Comparison of ENCODE assay signal across 7 cellular contexts in the genomic region with DNA sequence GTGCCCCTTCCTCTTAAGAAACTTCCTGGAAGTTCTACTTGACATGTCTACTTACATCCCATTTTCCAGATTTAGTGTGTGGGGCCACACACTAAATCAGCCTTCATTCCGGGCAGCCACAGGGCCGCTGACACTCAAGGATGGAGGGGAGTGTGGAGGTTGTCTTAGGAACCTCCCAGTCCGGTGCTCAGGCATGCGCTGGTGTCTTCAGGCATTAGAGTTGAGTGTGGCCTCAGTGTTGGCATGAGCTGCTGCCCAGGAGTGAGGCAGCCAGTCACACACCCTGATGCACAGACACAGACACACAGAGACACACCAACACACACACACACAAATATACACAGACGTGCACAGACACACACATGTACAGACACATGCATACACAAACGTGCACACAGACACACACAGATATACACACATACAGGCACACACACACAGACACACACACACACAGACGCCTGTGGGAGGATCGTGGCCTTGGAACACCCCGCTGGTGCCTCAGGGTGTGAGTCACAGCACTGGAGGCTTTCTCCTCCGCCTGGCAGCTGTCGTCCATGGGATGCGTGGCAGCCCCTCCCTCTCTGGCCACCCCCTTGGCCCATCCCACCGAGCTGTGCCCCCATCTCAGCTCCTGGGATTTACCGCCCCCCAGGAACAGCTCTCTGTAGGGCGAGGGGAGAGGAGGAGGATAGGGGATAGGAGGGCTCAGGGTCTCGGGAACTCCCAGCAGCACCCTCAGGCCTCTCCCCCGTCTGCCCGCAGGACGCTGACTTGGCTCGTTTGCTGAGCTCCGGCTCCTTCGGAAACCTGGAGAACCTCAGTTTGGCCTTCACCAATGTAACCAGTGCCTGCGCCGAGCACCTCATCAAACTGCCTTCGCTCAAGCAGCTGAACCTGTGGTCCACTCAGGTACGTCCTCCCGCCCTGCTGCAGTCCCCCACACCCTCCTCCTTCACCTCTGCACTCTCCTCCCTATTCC.
DNase-seq lines count a peak whose midpoint lies in the region; ATAC-seq and TF ChIP-seq lines count a peak whose summit lies in the region.

No MANE protein-coding gene starts in this region.

- no peaks in the 10 kb centered on the region for H4K20me1 ChIP-seq in GM23338 (replicated peaks; ENCODE audit: insufficient read depth)

- no peaks in the 10 kb centered on the region for H3K9me3 Mint-ChIP-seq in GM23338

- H3K36me3 ChIP-seq in GM23338 (ENCODE audit: insufficient read depth) (no peaks in the 10 kb centered on the region), SJCRH30 (peaks cover 3% of the 10 kb centered on the region; the same call in 1 of the 2 replicates), BE2C (peaks cover 4% of the 10 kb centered on the region)

- DNase-seq in GM23338 (ENCODE audit: low spot score), result peak; percentile 28
- DNase-seq in SJCRH30, result peak; percentile 82 to 84
- DNase-seq in fibroblast of pulmonary artery (ENCODE audit: low read depth), result peak; percentile 94
- peak; percentile 81 for DNase-seq in skeletal muscle cell (ENCODE audit: low read depth)
- no peak for DNase-seq in SIG-M5 treated with dmso at 0.1 percent for 504 hours (lab: John Stamatoyannopoulos, UW; ENCODE audit: unreplicated experiment)
- DNase-seq in BE2C, result no peak
- DNase-seq in activated naive CD4-positive, alpha-beta T cell treated with anti-CD3 and anti-CD28 coated beads, Interleukin-2, amount 50 U/mL, for 16 hours, result no peak

- H3K4me3 ChIP-seq in GM23338 (no peak overlapping the region), SJCRH30 (peak overlapping the region; percentile 13; the same call in 1 of the 2 replicates), fibroblast of pulmonary artery (replicated peaks; ENCODE audit: low read depth, low read length) (peak overlapping the region; percentile 47), skeletal muscle cell (ENCODE audit: low read depth, low read length) (peak overlapping the region; percentile 27), BE2C (ENCODE audit: low read depth, low read length) (no peak overlapping the region)

- H3K4me1 ChIP-seq in GM23338 (ENCODE audit: insufficient read depth) (no peaks in the 10 kb centered on the region), SJCRH30 (peaks cover 8% of the 10 kb centered on the region; the same call in 1 of the 2 replicates), BE2C (no peaks in the 10 kb centered on the region)

- H3K27ac ChIP-seq in GM23338 (ENCODE audit: low read depth), result no peak overlapping the region
- H3K27ac ChIP-seq in SJCRH30, result peak overlapping the region; percentile 70

- H3K27me3 Mint-ChIP-seq in GM23338 (ENCODE audit: insufficient read depth, low read depth, poor library complexity), result peaks cover 19% of the 10 kb centered on the region

- H3K9me2 ChIP-seq in GM23338 (ENCODE audit: insufficient read depth), result no peaks in the 10 kb centered on the region

- H3K4me2 ChIP-seq in GM23338, result no peak overlapping the region

- H3K9me3 ChIP-seq in SJCRH30 (replicated peaks), result no peaks in the 10 kb centered on the region
- H3K9me3 ChIP-seq in BE2C, result no peaks in the 10 kb centered on the region

- H3K79me2 ChIP-seq in GM23338 (replicated peaks; ENCODE audit: insufficient read depth), result no peaks in the 10 kb centered on the region

- no peak overlapping the region; the same call in 1 of the 2 replicates for H3K27ac Mint-ChIP-seq in GM23338

- no peaks in the 10 kb centered on the region for H3F3A ChIP-seq in GM23338 (replicated peaks; ENCODE audit: low read depth)

- H3K36me3 Mint-ChIP-seq in GM23338 (ENCODE audit: low read depth), result peaks cover 51% of the 10 kb centered on the region

- H3K4me3 Mint-ChIP-seq in GM23338, result no peak overlapping the region

- TF ChIP-seq CTCF in GM23338 (conservative IDR thresholded peaks at IDR 0.05; ENCODE audit: low read depth in 2 of 2), result no peak
- TF ChIP-seq CTCF in fibroblast of pulmonary artery (IDR thresholded peaks at IDR 0.05; ENCODE audit: low read length, missing control alignments), result no peak
- TF ChIP-seq CTCF in BE2C (IDR thresholded peaks at IDR 0.05; ENCODE audit: low read depth, low read length), result no peak

- H3K4me1 Mint-ChIP-seq in GM23338, result peaks cover 2% of the 10 kb centered on the region; the same call in 2 of the 3 replicates

- peak; percentile 23; the same call in 2 of the 3 replicates for ATAC-seq in GM23338

- H2AFZ ChIP-seq in GM23338, result no peak overlapping the region

- H3K27me3 ChIP-seq in GM23338 (ENCODE audit: insufficient read depth) (no peaks in the 10 kb centered on the region), SJCRH30 (no peaks in the 10 kb centered on the region), BE2C (no peaks in the 10 kb centered on the region)

TF ChIP-seq in GM23338, 12 proteins besides CTCF, POLR2A, EP300 and RAD21 (continues in another document):
- TF ChIP-seq ZNF114 (CRISPR knock-in tag; IDR thresholded peaks at IDR 0.05) (no peak), CREB1 (CRISPR knock-in tag; IDR thresholded peaks at IDR 0.05; ENCODE audit: low read depth) (no peak), STAT1 (IDR thresholded peaks at IDR 0.05; ENCODE audit: unreplicated experiment) (no peak), JUNB (IDR thresholded peaks at IDR 0.05; ENCODE audit: unreplicated experiment) (no peak), ZNF331 (CRISPR knock-in tag; IDR thresholded peaks at IDR 0.05; ENCODE audit: low read depth) (no peak), EZH2phosphoT487 (IDR thresholded peaks at IDR 0.05; ENCODE audit: unreplicated experiment) (no peak), EZH2 (IDR thresholded peaks at IDR 0.05; ENCODE audit: low read depth, unreplicated experiment) (no peak), NANOG (IDR thresholded peaks at IDR 0.05; ENCODE audit: borderline replicate concordance) (no peak)
- TF ChIP-seq, protein P1, sequence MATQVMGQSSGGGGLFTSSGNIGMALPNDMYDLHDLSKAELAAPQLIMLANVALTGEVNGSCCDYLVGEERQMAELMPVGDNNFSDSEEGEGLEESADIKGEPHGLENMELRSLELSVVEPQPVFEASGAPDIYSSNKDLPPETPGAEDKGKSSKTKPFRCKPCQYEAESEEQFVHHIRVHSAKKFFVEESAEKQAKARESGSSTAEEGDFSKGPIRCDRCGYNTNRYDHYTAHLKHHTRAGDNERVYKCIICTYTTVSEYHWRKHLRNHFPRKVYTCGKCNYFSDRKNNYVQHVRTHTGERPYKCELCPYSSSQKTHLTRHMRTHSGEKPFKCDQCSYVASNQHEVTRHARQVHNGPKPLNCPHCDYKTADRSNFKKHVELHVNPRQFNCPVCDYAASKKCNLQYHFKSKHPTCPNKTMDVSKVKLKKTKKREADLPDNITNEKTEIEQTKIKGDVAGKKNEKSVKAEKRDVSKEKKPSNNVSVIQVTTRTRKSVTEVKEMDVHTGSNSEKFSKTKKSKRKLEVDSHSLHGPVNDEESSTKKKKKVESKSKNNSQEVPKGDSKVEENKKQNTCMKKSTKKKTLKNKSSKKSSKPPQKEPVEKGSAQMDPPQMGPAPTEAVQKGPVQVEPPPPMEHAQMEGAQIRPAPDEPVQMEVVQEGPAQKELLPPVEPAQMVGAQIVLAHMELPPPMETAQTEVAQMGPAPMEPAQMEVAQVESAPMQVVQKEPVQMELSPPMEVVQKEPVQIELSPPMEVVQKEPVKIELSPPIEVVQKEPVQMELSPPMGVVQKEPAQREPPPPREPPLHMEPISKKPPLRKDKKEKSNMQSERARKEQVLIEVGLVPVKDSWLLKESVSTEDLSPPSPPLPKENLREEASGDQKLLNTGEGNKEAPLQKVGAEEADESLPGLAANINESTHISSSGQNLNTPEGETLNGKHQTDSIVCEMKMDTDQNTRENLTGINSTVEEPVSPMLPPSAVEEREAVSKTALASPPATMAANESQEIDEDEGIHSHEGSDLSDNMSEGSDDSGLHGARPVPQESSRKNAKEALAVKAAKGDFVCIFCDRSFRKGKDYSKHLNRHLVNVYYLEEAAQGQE (IDR thresholded peaks at IDR 0.05; ENCODE audit: unreplicated experiment), result no peak
- TF ChIP-seq, protein P2, sequence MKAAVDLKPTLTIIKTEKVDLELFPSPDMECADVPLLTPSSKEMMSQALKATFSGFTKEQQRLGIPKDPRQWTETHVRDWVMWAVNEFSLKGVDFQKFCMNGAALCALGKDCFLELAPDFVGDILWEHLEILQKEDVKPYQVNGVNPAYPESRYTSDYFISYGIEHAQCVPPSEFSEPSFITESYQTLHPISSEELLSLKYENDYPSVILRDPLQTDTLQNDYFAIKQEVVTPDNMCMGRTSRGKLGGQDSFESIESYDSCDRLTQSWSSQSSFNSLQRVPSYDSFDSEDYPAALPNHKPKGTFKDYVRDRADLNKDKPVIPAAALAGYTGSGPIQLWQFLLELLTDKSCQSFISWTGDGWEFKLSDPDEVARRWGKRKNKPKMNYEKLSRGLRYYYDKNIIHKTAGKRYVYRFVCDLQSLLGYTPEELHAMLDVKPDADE (IDR thresholded peaks at IDR 0.05), result no peak

Comparison
In these comparisons a context has a peak if more than half of its experiments do, and no peak if none do; other contexts are left out.
1. DNase-seq: peak in GM23338 (single experiment), SJCRH30 (2 of 2), fibroblast of pulmonary artery (single experiment) and skeletal muscle cell (single experiment); none in SIG-M5 treated with dmso at 0.1 percent for 504 hours (single experiment), BE2C (single experiment) and activated naive CD4-positive, alpha-beta T cell treated with anti-CD3 and anti-CD28 coated beads, Interleukin-2, amount 50 U/mL, for 16 hours (single experiment).
2. H3K4me3 ChIP-seq: peak in SJCRH30 (single experiment), fibroblast of pulmonary artery (single experiment) and skeletal muscle cell (single experiment); none in GM23338 (single experiment) and BE2C (single experiment).